25 cellular contexts compared by ENCODE assay signal in genomic region chr12:132698336-132698735, GRCh38.
"Had no signal": no experiment of that assay in that cellular context is flagged by ENCODE, and none has a peak within 500 bp of the region (broad histone marks: within the 10 kb centered on the region; RNA-seq: fewer than 3 reads in every experiment).

No MANE protein-coding gene starts in this region.

- ATAC-seq: left colon; lower lobe of right lung; natural killer cell; stimulated activated naive B cell treated with anti-CD40 and anti-IgM and Interleukin-4, amounts not matched to agents 10 μg/mL and 1 μg/mL and 100 μg/mL, for 72 hours had no signal

- H3K27ac ChIP-seq: colonic mucosa, esophagus muscularis mucosa, left ventricle myocardium inferior, lower lobe of right lung, ovary, thoracic aorta, tibial nerve, upper lobe of left lung, uterus had no signal

- FAIRE-seq: endothelial cell of umbilical vein, frontal cortex, small intestine had no signal

- H3K4me3 ChIP-seq: colonic mucosa, esophagus muscularis mucosa, left ventricle myocardium inferior, lower lobe of right lung, ovary, right lobe of liver, thoracic aorta, tibial nerve, upper lobe of left lung, uterus had no signal

- H3K4me1 ChIP-seq: colonic mucosa, lower lobe of right lung, tibial nerve, upper lobe of left lung, uterus had no signal

- H3K27me3 ChIP-seq: colonic mucosa, esophagus muscularis mucosa, ovary, right lobe of liver, tibial nerve, upper lobe of left lung, uterus had no signal

- H3K9me3 ChIP-seq: colonic mucosa, esophagus muscularis mucosa, left ventricle myocardium inferior, lower lobe of right lung, ovary, right lobe of liver, thoracic aorta, tibial nerve, upper lobe of left lung, uterus had no signal

- DNase-seq: colonic mucosa; effector CD8-positive, alpha-beta T cell; endodermal cell; hypothalamus; immature natural killer cell; islet precursor cell; kidney glomerular epithelial cell; left colon; left ventricle myocardium inferior; lower lobe of right lung; natural killer cell; occipital lobe; ovary; right lobe of liver; small intestine; stimulated activated CD4-positive, alpha-beta T cell treated with anti-CD3 and anti-CD28 coated beads, Interleukin-15, amount 100 ng/mL, for 24 hours; stimulated activated CD4-positive, alpha-beta T cell treated with anti-CD3 and anti-CD28 coated beads, Interleukin-2, amount 100 ng/mL, for 48 hours; stimulated activated naive B cell treated with anti-CD40 and anti-IgM and Interleukin-4, amounts not matched to agents 10 μg/mL and 1 μg/mL and 100 μg/mL, for 72 hours; upper lobe of left lung; uterus had no signal

- H3K36me3 ChIP-seq: colonic mucosa, ovary, uterus had no signal
